In genomic region chr11:19679952-19680823, GRCh38 we compare ENCODE assay signal across 9 cellular contexts. TPM values are rescaled to one million over a fixed set of nuclear protein-coding genes. Genes with fewer than 3 reads are reported as not detected.
DNase-seq lines count a peak whose midpoint lies in the region; ATAC-seq, FAIRE-seq and TF ChIP-seq lines count a peak whose summit lies in the region.
"Had no signal": no experiment of that assay in that cellular context is flagged by ENCODE, and none has a peak within 500 bp of the region (broad histone marks: within the 10 kb centered on the region; RNA-seq: fewer than 3 reads in every experiment).

No MANE protein-coding gene starts in this region.

- TF ChIP-seq CTCF in endothelial cell of umbilical vein (IDR thresholded peaks at IDR 0.05; ENCODE audit: extremely low read depth in 1 of 2, insufficient read depth in 1 of 2, low read depth in 1 of 2, low read length in 2 of 2) (no peak), uterus (IDR thresholded peaks at IDR 0.05) (peak in 1 of 4 experiments; percentile 37)

- H3K4me2 ChIP-seq in endothelial cell of umbilical vein (ENCODE audit: insufficient read depth, low read length) = peak overlapping the region; percentile 49
- H3K4me2 ChIP-seq: BLaER1 treated with 17β-estradiol and CSF1 and Interleukin-3, amounts not matched to agents 10 nM and 100 nM had no signal

- H3K9ac ChIP-seq in endothelial cell of umbilical vein (replicated peaks; ENCODE audit: extremely low read depth, insufficient read depth, low read length) = peak overlapping the region; percentile 79
- H3K9ac ChIP-seq: BLaER1 treated with 17β-estradiol and CSF1 and Interleukin-3, amounts not matched to agents 10 nM and 100 nM had no signal

- BruUV-seq in endothelial cell of umbilical vein (replicated peaks; lab: Mats Ljungman, UMichigan) = no TSS peak

- H3K4me3 ChIP-seq in endothelial cell of umbilical vein (replicated peaks in 1 of 3; ENCODE audit: insufficient read depth in 1 of 3, low read depth in 1 of 3, low read length in 3 of 3) (no peak overlapping the region), uterus (no peak overlapping the region)
- H3K4me3 ChIP-seq: BLaER1 treated with 17β-estradiol and CSF1 and Interleukin-3, amounts not matched to agents 10 nM and 100 nM had no signal

- dilution Hi-C loops in endothelial cell of umbilical vein (cut with MboI; ENCODE audit: extremely low pct_ligation_motif_present, low sequenced_read_pairs) = no loop called here

- H3K27ac ChIP-seq in endothelial cell of umbilical vein (ENCODE audit: insufficient read depth, low read depth, low read length) (peak overlapping the region; percentile 99), uterus (peak overlapping the region; percentile 77 to 87)
- H3K27ac ChIP-seq: BLaER1 treated with 17β-estradiol and CSF1 and Interleukin-3, amounts not matched to agents 10 nM and 100 nM had no signal

- ATAC-seq in GM18519 (IDR thresholded peaks at IDR 0.05; ENCODE audit: low FRiP score, unreplicated experiment) = no peak

- CTCF ChIA-PET in endothelial cell of umbilical vein (lab: Charles Lee) = interaction anchor here (0.8 to 1.8 kb wide), 7 partner anchors 8 to 223 kb away, joined by 3 to 5 read pairs (median 4); no protein-coding TSS in a partner anchor

- no peaks in the 10 kb centered on the region for H4K20me1 ChIP-seq in endothelial cell of umbilical vein (replicated peaks; ENCODE audit: control insufficient read depth, extremely low read depth, insufficient read depth, low read length)
- H4K20me1 ChIP-seq: BLaER1 treated with 17β-estradiol and CSF1 and Interleukin-3, amounts not matched to agents 10 nM and 100 nM had no signal

- TF ChIP-seq POLR2A in endothelial cell of umbilical vein (IDR thresholded peaks at IDR 0.05; ENCODE audit: low read depth, low read length) (no peak), uterus (IDR thresholded peaks at IDR 0.05) (peak; percentile 9 to 15)

- DNase-seq in NCI-H748 (lab: John Stamatoyannopoulos, UW; ENCODE audit: unreplicated experiment) = peak; percentile 17
- no peak for DNase-seq in NCI-H748 treated with DMSO at 0.1 percent for 48 hours (lab: John Stamatoyannopoulos, UW)
- DNase-seq in endothelial cell of umbilical vein (ENCODE audit: low read depth, low spot score) = peak; percentile 98
- DNase-seq in mesenteric fat pad (ENCODE audit: low spot score) = peak; percentile 93
- DNase-seq in uterus = peak; percentile 87 to 91
- DNase-seq in SIG-M5 treated with dmso at 0.1 percent for 504 hours (lab: John Stamatoyannopoulos, UW; ENCODE audit: unreplicated experiment) = no peak
- DNase-seq in UCSD-AML1 (lab: John Stamatoyannopoulos, UW; ENCODE audit: unreplicated experiment) = no peak

- no peaks in the 10 kb centered on the region for H3K36me3 ChIP-seq in endothelial cell of umbilical vein (ENCODE audit: control insufficient read depth in 2 of 2, extremely low read depth in 1 of 2, insufficient read depth in 2 of 2, low read length in 2 of 2)
- no peaks in the 10 kb centered on the region for H3K36me3 ChIP-seq in uterus
- H3K36me3 ChIP-seq: BLaER1 treated with 17β-estradiol and CSF1 and Interleukin-3, amounts not matched to agents 10 nM and 100 nM had no signal

- no peaks in the 10 kb centered on the region for H3K27me3 ChIP-seq in endothelial cell of umbilical vein (ENCODE audit: control insufficient read depth in 2 of 2, insufficient read depth in 2 of 2, low read length in 2 of 2)
- no peaks in the 10 kb centered on the region for H3K27me3 ChIP-seq in uterus
- H3K27me3 ChIP-seq: BLaER1 treated with 17β-estradiol and CSF1 and Interleukin-3, amounts not matched to agents 10 nM and 100 nM had no signal

- POLR2A ChIA-PET in endothelial cell of umbilical vein (lab: Charles Lee) = no interaction called here

- no peaks in the 10 kb centered on the region for H3K9me3 ChIP-seq in endothelial cell of umbilical vein (replicated peaks; ENCODE audit: control insufficient read depth, insufficient read depth, low read length)
- H3K9me3 ChIP-seq in uterus = no peaks in the 10 kb centered on the region
- H3K9me3 ChIP-seq: BLaER1 treated with 17β-estradiol and CSF1 and Interleukin-3, amounts not matched to agents 10 nM and 100 nM had no signal

- H2AFZ ChIP-seq in endothelial cell of umbilical vein (ENCODE audit: low read depth, low read length) = peak overlapping the region; percentile 63

- no peaks in the 10 kb centered on the region for H3K79me2 ChIP-seq in endothelial cell of umbilical vein (ENCODE audit: control insufficient read depth, insufficient read depth, low read length)

- no peaks in the 10 kb centered on the region for H3K9me1 ChIP-seq in endothelial cell of umbilical vein (replicated peaks; ENCODE audit: control insufficient read depth, extremely low read depth, insufficient read depth, low read length)

- H3K4me1 ChIP-seq in endothelial cell of umbilical vein (ENCODE audit: control insufficient read depth, extremely low read depth, insufficient read depth, low read length) (peaks cover 49% of the 10 kb centered on the region), uterus (peaks cover 0 to 8% of the 10 kb centered on the region in 2 donors)

- FAIRE-seq in endothelial cell of umbilical vein (lab: Jason Lieb, UNC) = peak; percentile 95

- intact Hi-C loops in endothelial cell of umbilical vein (cut with micrococcal nuclease) (loop anchor here (1.0 kb wide), 6 partner anchors 25 to 310 kb away; partner anchors contain the start of gene NAV2), uterus (cut with DNase I; ENCODE audit: low total_unique reads) (no loop called here)

TF ChIP-seq in endothelial cell of umbilical vein, 7 proteins besides CTCF, POLR2A, EP300 and RAD21:
- TF ChIP-seq EZH2 (IDR thresholded peaks at IDR 0.05; ENCODE audit: borderline replicate concordance, low read depth, low read length, severe bottlenecking) = no peak
- peak; percentile 93 for TF ChIP-seq POLR2AphosphoS5 (IDR thresholded peaks at IDR 0.05; ENCODE audit: insufficient read depth, low read depth, low read length)
- TF ChIP-seq FOS (IDR thresholded peaks at IDR 0.05; ENCODE audit: borderline replicate concordance, insufficient read depth, low read length) = peak; percentile 100
- TF ChIP-seq, protein P1, sequence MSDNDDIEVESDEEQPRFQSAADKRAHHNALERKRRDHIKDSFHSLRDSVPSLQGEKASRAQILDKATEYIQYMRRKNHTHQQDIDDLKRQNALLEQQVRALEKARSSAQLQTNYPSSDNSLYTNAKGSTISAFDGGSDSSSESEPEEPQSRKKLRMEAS (IDR thresholded peaks at IDR 0.05; ENCODE audit: insufficient read depth, insufficient read length) = no peak
- TF ChIP-seq JUN (IDR thresholded peaks at IDR 0.05; ENCODE audit: borderline replicate concordance, insufficient read depth, insufficient read length, low read depth) = peak; percentile 90
TF ChIP-seq in endothelial cell of umbilical vein: peak in this region for 3.

RNA-seq across cellular contexts. Expression of gene NAV2, which starts 32.4 kb away (rescaled TPM):
- 45.8 and 68.0 TPM in 2 replicates for total RNA-seq in endothelial cell of umbilical vein
- polyA plus RNA-seq in endothelial cell of umbilical vein = 10.9 and 11.0 TPM in 2 replicates
- 10.3 and 10.4 TPM in 2 replicates for polyA plus RNA-seq in endothelial cell of umbilical vein (2011; cell fraction: cytosol; rRNA removed)
- polyA plus RNA-seq in endothelial cell of umbilical vein (2011; cell fraction: nucleus; rRNA removed) = 45.3 and 49.3 TPM in 2 replicates
- polyA plus RNA-seq in endothelial cell of umbilical vein (2012) = 22.2 and 26.4 TPM in 2 replicates
- polyA minus RNA-seq in endothelial cell of umbilical vein = 47.7 and 51.4 TPM in 2 replicates
- 5.6 TPM for polyA minus RNA-seq in endothelial cell of umbilical vein (2011; cell fraction: cytosol; rRNA and poly(A)+ RNA removed)
- polyA minus RNA-seq in endothelial cell of umbilical vein (2011; cell fraction: nucleus; rRNA and poly(A)+ RNA removed) = 76.8 and 77.0 TPM in 2 replicates
- 13.7 TPM for total RNA-seq in mesenteric fat pad
- 10 to 100 TPM in 1 of 4 donors, 1 to 10 TPM in 3; 2.6 to 31.6 (median 5.7) TPM for total RNA-seq in uterus

Comparison
In these comparisons a context has a peak if more than half of its experiments do, and no peak if none do; other contexts are left out.
1. DNase-seq: peak in NCI-H748 (single experiment), endothelial cell of umbilical vein (single experiment), mesenteric fat pad (single experiment) and uterus (2 of 2); none in NCI-H748 treated with DMSO at 0.1 percent for 48 hours (single experiment), SIG-M5 treated with dmso at 0.1 percent for 504 hours (single experiment) and UCSD-AML1 (single experiment).